ENCODE assay signal across 1 cellular context in the genomic region with DNA sequence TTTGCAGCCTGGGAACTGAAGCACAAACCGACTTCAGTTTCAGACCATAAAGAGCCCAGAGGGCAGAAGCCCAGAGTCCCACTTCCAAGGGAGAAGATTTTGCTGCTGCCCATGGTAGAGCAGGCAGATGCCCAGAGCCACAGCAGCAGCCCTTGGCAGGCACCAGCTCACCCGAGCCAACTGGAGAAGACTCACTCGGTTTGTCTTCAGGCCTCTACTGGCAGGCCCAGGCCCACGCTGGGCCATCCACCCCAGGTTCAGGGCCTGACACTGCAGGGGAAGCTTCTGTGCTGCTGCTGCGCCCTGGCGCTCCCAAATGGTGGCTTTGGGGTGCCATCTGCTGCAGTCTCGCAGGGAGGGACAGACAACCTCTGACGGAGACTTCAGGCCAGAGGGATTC.
TF ChIP-seq lines count a peak whose summit lies in the region.

No MANE protein-coding gene starts in this region.

TF ChIP-seq in GM12878, 131 proteins besides CTCF, POLR2A, EP300 and RAD21:
- TF ChIP-seq BACH1 (IDR thresholded peaks at IDR 0.05; ENCODE audit: borderline replicate concordance) (no peak), KDM1A (IDR thresholded peaks at IDR 0.05; ENCODE audit: borderline replicate concordance) (no peak), NFIC (IDR thresholded peaks at IDR 0.05; ENCODE audit: low read depth, low read length) (no peak), YBX1 (IDR thresholded peaks at IDR 0.05) (no peak), RCOR1 (conservative IDR thresholded peaks at IDR 0.05; ENCODE audit: low read depth, low read length) (no peak), TARDBP (IDR thresholded peaks at IDR 0.05; ENCODE audit: borderline replicate concordance) (no peak), SMC3 (IDR thresholded peaks at IDR 0.05; ENCODE audit: borderline replicate concordance, low read length) (no peak), FOXM1 (IDR thresholded peaks at IDR 0.05; ENCODE audit: low read depth, low read length) (no peak), SMAD5 (IDR thresholded peaks at IDR 0.05; ENCODE audit: low read depth) (no peak), KLF5 (IDR thresholded peaks at IDR 0.05; ENCODE audit: partially characterized antibody) (no peak), BCL11A (IDR thresholded peaks at IDR 0.05; ENCODE audit: low read depth, low read length) (no peak), NBN (IDR thresholded peaks at IDR 0.05) (no peak), NR2C1 (IDR thresholded peaks at IDR 0.05) (no peak)
- TF ChIP-seq, protein P1, sequence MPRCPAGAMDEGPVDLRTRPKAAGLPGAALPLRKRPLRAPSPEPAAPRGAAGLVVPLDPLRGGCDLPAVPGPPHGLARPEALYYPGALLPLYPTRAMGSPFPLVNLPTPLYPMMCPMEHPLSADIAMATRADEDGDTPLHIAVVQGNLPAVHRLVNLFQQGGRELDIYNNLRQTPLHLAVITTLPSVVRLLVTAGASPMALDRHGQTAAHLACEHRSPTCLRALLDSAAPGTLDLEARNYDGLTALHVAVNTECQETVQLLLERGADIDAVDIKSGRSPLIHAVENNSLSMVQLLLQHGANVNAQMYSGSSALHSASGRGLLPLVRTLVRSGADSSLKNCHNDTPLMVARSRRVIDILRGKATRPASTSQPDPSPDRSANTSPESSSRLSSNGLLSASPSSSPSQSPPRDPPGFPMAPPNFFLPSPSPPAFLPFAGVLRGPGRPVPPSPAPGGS (IDR thresholded peaks at IDR 0.05; ENCODE audit: borderline replicate concordance, insufficient read depth, low read depth, low read length, poor library complexity, severe bottlenecking): no peak
- TF ChIP-seq, protein P2, sequence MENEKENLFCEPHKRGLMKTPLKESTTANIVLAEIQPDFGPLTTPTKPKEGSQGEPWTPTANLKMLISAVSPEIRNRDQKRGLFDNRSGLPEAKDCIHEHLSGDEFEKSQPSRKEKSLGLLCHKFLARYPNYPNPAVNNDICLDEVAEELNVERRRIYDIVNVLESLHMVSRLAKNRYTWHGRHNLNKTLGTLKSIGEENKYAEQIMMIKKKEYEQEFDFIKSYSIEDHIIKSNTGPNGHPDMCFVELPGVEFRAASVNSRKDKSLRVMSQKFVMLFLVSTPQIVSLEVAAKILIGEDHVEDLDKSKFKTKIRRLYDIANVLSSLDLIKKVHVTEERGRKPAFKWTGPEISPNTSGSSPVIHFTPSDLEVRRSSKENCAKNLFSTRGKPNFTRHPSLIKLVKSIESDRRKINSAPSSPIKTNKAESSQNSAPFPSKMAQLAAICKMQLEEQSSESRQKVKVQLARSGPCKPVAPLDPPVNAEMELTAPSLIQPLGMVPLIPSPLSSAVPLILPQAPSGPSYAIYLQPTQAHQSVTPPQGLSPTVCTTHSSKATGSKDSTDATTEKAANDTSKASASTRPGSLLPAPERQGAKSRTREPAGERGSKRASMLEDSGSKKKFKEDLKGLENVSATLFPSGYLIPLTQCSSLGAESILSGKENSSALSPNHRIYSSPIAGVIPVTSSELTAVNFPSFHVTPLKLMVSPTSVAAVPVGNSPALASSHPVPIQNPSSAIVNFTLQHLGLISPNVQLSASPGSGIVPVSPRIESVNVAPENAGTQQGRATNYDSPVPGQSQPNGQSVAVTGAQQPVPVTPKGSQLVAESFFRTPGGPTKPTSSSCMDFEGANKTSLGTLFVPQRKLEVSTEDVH (IDR thresholded peaks at IDR 0.05; ENCODE audit: low read depth, partially characterized antibody): no peak
- TF ChIP-seq, protein P3, sequence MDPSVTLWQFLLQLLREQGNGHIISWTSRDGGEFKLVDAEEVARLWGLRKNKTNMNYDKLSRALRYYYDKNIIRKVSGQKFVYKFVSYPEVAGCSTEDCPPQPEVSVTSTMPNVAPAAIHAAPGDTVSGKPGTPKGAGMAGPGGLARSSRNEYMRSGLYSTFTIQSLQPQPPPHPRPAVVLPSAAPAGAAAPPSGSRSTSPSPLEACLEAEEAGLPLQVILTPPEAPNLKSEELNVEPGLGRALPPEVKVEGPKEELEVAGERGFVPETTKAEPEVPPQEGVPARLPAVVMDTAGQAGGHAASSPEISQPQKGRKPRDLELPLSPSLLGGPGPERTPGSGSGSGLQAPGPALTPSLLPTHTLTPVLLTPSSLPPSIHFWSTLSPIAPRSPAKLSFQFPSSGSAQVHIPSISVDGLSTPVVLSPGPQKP (IDR thresholded peaks at IDR 0.05; ENCODE audit: low read depth, low read length): no peak
